ENCODE assay signal across 22 cellular contexts in genomic region chr4:57157611-57158137, GRCh38. TPM values are rescaled to one million over a fixed set of nuclear protein-coding genes. Genes with fewer than 3 reads are reported as not detected.
DNase-seq lines count a peak whose midpoint lies in the region; ATAC-seq and TF ChIP-seq lines count a peak whose summit lies in the region.
"Had no signal": no experiment of that assay in that cellular context is flagged by ENCODE, and none has a peak within 500 bp of the region (broad histone marks: within the 10 kb centered on the region; RNA-seq: fewer than 3 reads in every experiment).

No MANE protein-coding gene starts in this region.

- H3K27me3 ChIP-seq in dorsolateral prefrontal cortex, result no peaks in the 10 kb centered on the region
- no peaks in the 10 kb centered on the region for H3K27me3 ChIP-seq in neural progenitor cell
- no peaks in the 10 kb centered on the region for H3K27me3 ChIP-seq in aorta (ENCODE audit: control insufficient read depth in 1 of 2, insufficient read depth in 2 of 2, low read length in 1 of 2)

- H3K79me2 ChIP-seq in neural progenitor cell (ENCODE audit: low read depth), result no peaks in the 10 kb centered on the region

- H4K20me1 ChIP-seq in neural progenitor cell (ENCODE audit: low read depth), result no peaks in the 10 kb centered on the region

- H3K27ac ChIP-seq in dorsolateral prefrontal cortex (peak overlapping the region in 46 of 59 donors; percentile 1 to 77 (median 46)), neural progenitor cell (no peak overlapping the region), aorta (ENCODE audit: low read depth in 1 of 2, low read length in 2 of 2) (no peak overlapping the region)
- H3K27ac ChIP-seq: KMS-11 had no signal

- 75 to 80% methylated on average over 8 of the region's 8 CpGs for WGBS in aorta, 2 donors

- H3K4me2 ChIP-seq in neural progenitor cell, result peak overlapping the region; percentile 11
- H3K4me2 ChIP-seq: KMS-11 had no signal

- H3K9me3 ChIP-seq in neural progenitor cell (ENCODE audit: low read depth), result no peaks in the 10 kb centered on the region
- no peaks in the 10 kb centered on the region for H3K9me3 ChIP-seq in aorta (ENCODE audit: control insufficient read depth, low read length)

- peak overlapping the region; percentile 90 for H3K27ac Mint-ChIP-seq in neural progenitor cell
- no peak overlapping the region for H3K27ac Mint-ChIP-seq in activated T-helper 1 cell treated with anti-CD3 and anti-CD28 coated beads, Interleukin-12 subunit alpha, Interleukin-12 subunit beta, Interleukin-2, Interleukin-4 antibody, amounts not matched to agents 30 ng/mL and 10 ng/mL and 1 ng/mL, durations not matched to agents 14 hours and 24 hours and 36 hours

- peaks cover 27% of the 10 kb centered on the region for H3K4me1 Mint-ChIP-seq in neural progenitor cell
- H3K4me1 Mint-ChIP-seq in activated T-helper 1 cell treated with anti-CD3 and anti-CD28 coated beads, Interleukin-12 subunit alpha, Interleukin-12 subunit beta, Interleukin-2, Interleukin-4 antibody, amounts not matched to agents 30 ng/mL and 10 ng/mL and 1 ng/mL, durations not matched to agents 14 hours and 24 hours and 36 hours (ENCODE audit: low read depth), result no peaks in the 10 kb centered on the region

- peaks cover 9% of the 10 kb centered on the region for H3K4me1 ChIP-seq in neural progenitor cell
- no peaks in the 10 kb centered on the region for H3K4me1 ChIP-seq in aorta (ENCODE audit: control insufficient read depth in 1 of 2, insufficient read depth in 2 of 2, low read length in 2 of 2)

- peaks cover 15% of the 10 kb centered on the region for H3F3A ChIP-seq in neural progenitor cell (ENCODE audit: low read depth)

- H3K36me3 ChIP-seq in neural progenitor cell (no peaks in the 10 kb centered on the region), aorta (ENCODE audit: control insufficient read depth in 1 of 2, insufficient read depth in 2 of 2, low read length in 1 of 2) (no peaks in the 10 kb centered on the region)

- intact Hi-C loops in dorsolateral prefrontal cortex (cut with DNase I), result loop anchor here in 1 of 2 donors (5.0 kb wide), 1 partner anchor 120 kb away; no protein-coding TSS in a partner anchor
- intact Hi-C loops in activated T-helper 1 cell treated with anti-CD3 and anti-CD28 coated beads, Interleukin-12 subunit alpha, Interleukin-12 subunit beta, Interleukin-2, Interleukin-4 antibody, amounts not matched to agents 30 ng/mL and 10 ng/mL and 1 ng/mL, durations not matched to agents 14 hours and 24 hours and 36 hours (cut with micrococcal nuclease), result no loop called here
- intact Hi-C loops in aorta (cut with DNase I), result no loop called here

- peak; percentile 12 to 41 for DNase-seq in NCI-H446 (lab: John Stamatoyannopoulos, UW)
- no peak for DNase-seq in NCI-H446 treated with DMSO at 0.1 percent for 48 hours (lab: John Stamatoyannopoulos, UW)
- DNase-seq in dorsolateral prefrontal cortex, result peak in 1 of 10 donors; percentile 53
- no peak for DNase-seq in neural progenitor cell (ENCODE audit: low spot score)
- no peak for DNase-seq in activated T-helper 1 cell treated with anti-CD3 and anti-CD28 coated beads, Interleukin-12 subunit alpha, Interleukin-12 subunit beta, Interleukin-2, Interleukin-4 antibody, amounts not matched to agents 30 ng/mL and 10 ng/mL and 1 ng/mL, durations not matched to agents 14 hours and 24 hours and 36 hours (ENCODE audit: low spot score)
- DNase-seq in aorta, result no peak
- DNase-seq: 8988T, AML-193, EL, GF-D8, GOT3, IMR-90, MV-4-11, NCI-H1105 treated with DMSO at 0.1 percent for 48 hours, NCI-H2029 treated with DMSO at 0.1 percent for 48 hours, NCI-H2171 treated with DMSO at 0.1 percent for 48 hours, NCI-H526 treated with DMSO at 0.1 percent for 48 hours, Right ventricle myocardium superior had no signal

- H3K4me3 ChIP-seq in dorsolateral prefrontal cortex (peak overlapping the region in 20 of 59 donors; percentile 3 to 48 (median 13)), neural progenitor cell (no peak overlapping the region), aorta (ENCODE audit: low read length in 2 of 2) (no peak overlapping the region)

- H3K9ac ChIP-seq in neural progenitor cell, result no peak overlapping the region
- H3K9ac ChIP-seq: KMS-11 had no signal

- H3K36me3 Mint-ChIP-seq in neural progenitor cell, result peaks cover 4% of the 10 kb centered on the region
- H3K36me3 Mint-ChIP-seq in activated T-helper 1 cell treated with anti-CD3 and anti-CD28 coated beads, Interleukin-12 subunit alpha, Interleukin-12 subunit beta, Interleukin-2, Interleukin-4 antibody, amounts not matched to agents 30 ng/mL and 10 ng/mL and 1 ng/mL, durations not matched to agents 14 hours and 24 hours and 36 hours (ENCODE audit: low read depth), result no peaks in the 10 kb centered on the region
- H3K36me3 Mint-ChIP-seq: CD14-positive monocyte had no signal

- H3K9me3 Mint-ChIP-seq in neural progenitor cell, result peaks cover 15% of the 10 kb centered on the region
- H3K9me3 Mint-ChIP-seq in activated T-helper 1 cell treated with anti-CD3 and anti-CD28 coated beads, Interleukin-12 subunit alpha, Interleukin-12 subunit beta, Interleukin-2, Interleukin-4 antibody, amounts not matched to agents 30 ng/mL and 10 ng/mL and 1 ng/mL, durations not matched to agents 14 hours and 24 hours and 36 hours, result no peaks in the 10 kb centered on the region

- no peak overlapping the region for H3K4me3 Mint-ChIP-seq in neural progenitor cell
- no peak overlapping the region for H3K4me3 Mint-ChIP-seq in activated T-helper 1 cell treated with anti-CD3 and anti-CD28 coated beads, Interleukin-12 subunit alpha, Interleukin-12 subunit beta, Interleukin-2, Interleukin-4 antibody, amounts not matched to agents 30 ng/mL and 10 ng/mL and 1 ng/mL, durations not matched to agents 14 hours and 24 hours and 36 hours
- H3K4me3 Mint-ChIP-seq: CD14-positive monocyte had no signal

- H3K27me3 Mint-ChIP-seq in neural progenitor cell (ENCODE audit: insufficient read depth, low read depth), result peaks cover 2% of the 10 kb centered on the region
- peaks cover 3% of the 10 kb centered on the region for H3K27me3 Mint-ChIP-seq in activated T-helper 1 cell treated with anti-CD3 and anti-CD28 coated beads, Interleukin-12 subunit alpha, Interleukin-12 subunit beta, Interleukin-2, Interleukin-4 antibody, amounts not matched to agents 30 ng/mL and 10 ng/mL and 1 ng/mL, durations not matched to agents 14 hours and 24 hours and 36 hours (ENCODE audit: insufficient read depth)

- ATAC-seq in HG03469 (IDR thresholded peaks at IDR 0.05; ENCODE audit: unreplicated experiment) (no peak), aorta (ENCODE audit: low FRiP score) (no peak)
- ATAC-seq: HCT116 had no signal

- no peak overlapping the region for H2AFZ ChIP-seq in neural progenitor cell (replicated peaks)

- TF ChIP-seq CTCF in dorsolateral prefrontal cortex (IDR thresholded peaks at IDR 0.05 in 54 of 56, conservative IDR thresholded peaks at IDR 0.05 in 2 of 56; ENCODE audit: low read depth in 1 of 56, partially characterized antibody in 56 of 56) (no peak), neural progenitor cell (IDR thresholded peaks at IDR 0.05) (no peak)

RNA-seq across cellular contexts. Expression of gene IGFBP7, which starts 47.5 kb away (rescaled TPM):
- 100 to 1,000 TPM in 81 of 120 experiments, 10 to 100 TPM in 39; 55.7 to 267 (median 113) TPM for total RNA-seq in dorsolateral prefrontal cortex
- total RNA-seq in neural progenitor cell (ENCODE audit: low replicate concordance), result 0.86 and 1.5 TPM in 2 replicates
- total RNA-seq in activated T-helper 1 cell treated with anti-CD3 and anti-CD28 coated beads, Interleukin-12 subunit alpha, Interleukin-12 subunit beta, Interleukin-2, Interleukin-4 antibody, amounts not matched to agents 30 ng/mL and 10 ng/mL and 1 ng/mL, durations not matched to agents 14 hours and 24 hours and 36 hours, result not detected in 2 replicates
- 1,000 to 10,000 TPM; 2,521 to 2,714 TPM for total RNA-seq in aorta
- polyA plus RNA-seq in aorta, result 1,000 to 10,000 TPM; 2,886 to 5,050 TPM

Comparison
In these comparisons a context has a peak if more than half of its experiments do, and no peak if none do; other contexts are left out.
1. DNase-seq: peak in NCI-H446 (2 of 2); none in NCI-H446 treated with DMSO at 0.1 percent for 48 hours (single experiment), neural progenitor cell (single experiment), activated T-helper 1 cell treated with anti-CD3 and anti-CD28 coated beads, Interleukin-12 subunit alpha, Interleukin-12 subunit beta, Interleukin-2, Interleukin-4 antibody, amounts not matched to agents 30 ng/mL and 10 ng/mL and 1 ng/mL, durations not matched to agents 14 hours and 24 hours and 36 hours (single experiment) and aorta (0 of 2).
2. H3K27ac ChIP-seq: peak in dorsolateral prefrontal cortex (46 of 59); none in neural progenitor cell (single experiment) and aorta (0 of 2).
3. RNA of gene IGFBP7, which starts 47.5 kb away (total RNA-seq): 2,521 to 2,714 TPM in aorta and 55.7 to 267 TPM in dorsolateral prefrontal cortex; 0.86 to 1.5 TPM in neural progenitor cell and not detected in activated T-helper 1 cell treated with anti-CD3 and anti-CD28 coated beads, Interleukin-12 subunit alpha, Interleukin-12 subunit beta, Interleukin-2, Interleukin-4 antibody, amounts not matched to agents 30 ng/mL and 10 ng/mL and 1 ng/mL, durations not matched to agents 14 hours and 24 hours and 36 hours; every median in the first group is over 10 times any median in the second.